In genomic region chr18:48514786-48515185, GRCh38 we compare ENCODE assay signal across 19 cellular contexts. TPM values are rescaled to one million over a fixed set of nuclear protein-coding genes. Genes with fewer than 3 reads are reported as not detected.
DNase-seq lines count a peak whose midpoint lies in the region; ATAC-seq and TF ChIP-seq lines count a peak whose summit lies in the region.
"Had no signal": no experiment of that assay in that cellular context is flagged by ENCODE, and none has a peak within 500 bp of the region (broad histone marks: within the 10 kb centered on the region; RNA-seq: fewer than 3 reads in every experiment).

No MANE protein-coding gene starts in this region.

- DNase-seq in Ammon's horn (ENCODE audit: low spot score) (peak; percentile 87), NCI-H1092 treated with DMSO at 0.1 percent for 48 hours (lab: John Stamatoyannopoulos, UW) (peak; percentile 53), amygdala (lab: John Stamatoyannopoulos, UW) (peak in 50 of 56 donors; percentile 14 to 86 (median 54)), heart right ventricle (no peak), WERI-Rb-1 (no peak), NCI-H526 treated with DMSO at 0.1 percent for 48 hours (lab: John Stamatoyannopoulos, UW) (no peak)
- DNase-seq: activated naive CD4-positive, alpha-beta T cell treated with anti-CD3 and anti-CD28 coated beads for 36 hours; brain microvascular endothelial cell; glutamatergic neuron; mammary epithelial cell; NCI-H1930; nephron progenitor cell; SJCRH30; stomach; T-helper 9 cell had no signal

- 86 to 91% methylated on average over 11 of the region's 11 CpGs for WGBS in heart right ventricle, 2 donors

- H3K27me3 ChIP-seq in layer of hippocampus (ENCODE audit: control insufficient read depth, insufficient read depth, low read length) (no peaks in the 10 kb centered on the region), heart right ventricle (no peaks in the 10 kb centered on the region), WERI-Rb-1 (ENCODE audit: insufficient read depth, low read depth, severe bottlenecking) (no peaks in the 10 kb centered on the region)
- H3K27me3 ChIP-seq: brain microvascular endothelial cell, esophagus muscularis mucosa, SJCRH30, stomach had no signal

- H3K4me3 ChIP-seq in heart right ventricle (no peak overlapping the region), WERI-Rb-1 (ENCODE audit: low read depth, low read length) (no peak overlapping the region)
- H3K4me3 ChIP-seq: esophagus muscularis mucosa, SJCRH30, stomach had no signal

- H3K36me3 ChIP-seq in heart right ventricle (no peaks in the 10 kb centered on the region), WERI-Rb-1 (no peaks in the 10 kb centered on the region)
- H3K36me3 ChIP-seq: brain microvascular endothelial cell, esophagus muscularis mucosa, SJCRH30, stomach had no signal

- no peak for ATAC-seq in heart right ventricle
- no peak for ATAC-seq in GM21723 (IDR thresholded peaks at IDR 0.05; ENCODE audit: unreplicated experiment)
- ATAC-seq: right cardiac atrium had no signal

- H3K4me1 ChIP-seq in heart right ventricle: no peaks in the 10 kb centered on the region
- H3K4me1 ChIP-seq: esophagus muscularis mucosa, SJCRH30, stomach had no signal

- H3K9me3 ChIP-seq in heart right ventricle (no peaks in the 10 kb centered on the region), WERI-Rb-1 (ENCODE audit: severe bottlenecking) (no peaks in the 10 kb centered on the region)
- H3K9me3 ChIP-seq: esophagus muscularis mucosa, SJCRH30, stomach had no signal

- H3K27ac ChIP-seq in layer of hippocampus (ENCODE audit: low read depth, low read length) (peak overlapping the region; percentile 76), heart right ventricle (no peak overlapping the region), WERI-Rb-1 (no peak overlapping the region)
- H3K27ac ChIP-seq: brain microvascular endothelial cell, esophagus muscularis mucosa, SJCRH30, stomach had no signal

- no peak for TF ChIP-seq CTCF in heart right ventricle (IDR thresholded peaks at IDR 0.05)
- TF ChIP-seq CTCF in WERI-Rb-1 (IDR thresholded peaks at IDR 0.05; ENCODE audit: low read depth, low read length): no peak

- intact Hi-C loops in heart right ventricle (cut with DNase I): no loop called here

RNA-seq across cellular contexts. Expression of gene CTIF, which starts 24.0 kb away (rescaled TPM):
- 10 to 100 TPM; 44.5 to 68.9 (median 58.9) TPM for total RNA-seq in heart right ventricle
- 10 to 100 TPM; 49.7 to 74.1 TPM for polyA plus RNA-seq in heart right ventricle

Comparison
In these comparisons a context has a peak if more than half of its experiments do, and no peak if none do; other contexts are left out.
1. DNase-seq: peak in Ammon's horn (single experiment), NCI-H1092 treated with DMSO at 0.1 percent for 48 hours (single experiment) and amygdala (50 of 56); none in heart right ventricle (0 of 2), WERI-Rb-1 (single experiment) and NCI-H526 treated with DMSO at 0.1 percent for 48 hours (single experiment).